ENCODE assay signal across 2 cellular contexts in genomic region chr14:88256997-88257755, GRCh38.
TF ChIP-seq lines count a peak whose summit lies in the region.

No MANE protein-coding gene starts in this region.

TF ChIP-seq in HepG2, 621 proteins besides CTCF, POLR2A, EP300 and RAD21 (continued from another document):
- TF ChIP-seq THAP9 (CRISPR knock-in tag; IDR thresholded peaks at IDR 0.05; ENCODE audit: borderline replicate concordance) (no peak), ZNF230 (CRISPR knock-in tag; IDR thresholded peaks at IDR 0.05) (no peak), MAFK (conservative IDR thresholded peaks at IDR 0.05 in 1 of 2, IDR thresholded peaks at IDR 0.05 in 1 of 2; ENCODE audit: low read length in 2 of 2) (peak in 1 of 2 experiments; percentile 52; a peak in 2 of 4 replicates), CEBPB (IDR thresholded peaks at IDR 0.05; ENCODE audit: borderline replicate concordance, low read depth, low read length) (0 out of 2 replicates have a peak, but pooled peaks have one; percentile 14)

TF ChIP-seq in K562, 482 proteins besides CTCF, POLR2A, EP300 and RAD21:
- TF ChIP-seq CTCFL (IDR thresholded peaks at IDR 0.05; ENCODE audit: borderline replicate concordance, insufficient read depth, low read depth, low read length, poor library complexity, severe bottlenecking) (no peak), CEBPB (tag; IDR thresholded peaks at IDR 0.05) (0 out of 2 replicates have a peak, but pooled peaks have one; percentile 6), POLR3A (IDR thresholded peaks at IDR 0.05; ENCODE audit: borderline replicate concordance, extremely low read depth, insufficient read depth, insufficient read length) (no peak)
